Comparison of ENCODE assay signal across 1 cellular context in the genomic region with DNA sequence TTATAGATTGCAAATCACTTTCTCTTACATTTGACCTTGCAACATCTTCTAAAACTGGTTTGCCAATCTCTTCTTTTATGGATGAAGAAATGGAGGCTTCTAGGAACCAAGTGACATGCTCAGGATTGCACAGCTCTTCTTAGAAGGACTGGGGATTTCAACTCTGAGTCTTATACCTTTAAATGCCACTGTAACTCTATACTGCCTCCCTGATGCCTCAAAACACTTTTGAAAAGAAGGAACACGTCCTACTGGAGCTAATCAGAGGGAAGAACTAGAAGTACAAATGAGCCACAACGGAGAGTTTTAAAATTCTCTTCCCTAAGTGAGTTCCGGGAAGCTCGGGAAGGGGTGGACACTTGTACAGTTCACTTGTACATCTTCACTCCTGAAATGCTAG.
TF ChIP-seq lines count a peak whose summit lies in the region.

No MANE protein-coding gene starts in this region.

TF ChIP-seq in HepG2, 621 proteins besides CTCF, POLR2A, EP300 and RAD21 (continued from another document):
- TF ChIP-seq ZNF12 (CRISPR knock-in tag; IDR thresholded peaks at IDR 0.05) (no peak), CEBPB (IDR thresholded peaks at IDR 0.05; ENCODE audit: borderline replicate concordance, low read depth, low read length) (no peak), HCFC1 (IDR thresholded peaks at IDR 0.05; ENCODE audit: low read depth, low read length) (no peak)
- TF ChIP-seq, protein P1, sequence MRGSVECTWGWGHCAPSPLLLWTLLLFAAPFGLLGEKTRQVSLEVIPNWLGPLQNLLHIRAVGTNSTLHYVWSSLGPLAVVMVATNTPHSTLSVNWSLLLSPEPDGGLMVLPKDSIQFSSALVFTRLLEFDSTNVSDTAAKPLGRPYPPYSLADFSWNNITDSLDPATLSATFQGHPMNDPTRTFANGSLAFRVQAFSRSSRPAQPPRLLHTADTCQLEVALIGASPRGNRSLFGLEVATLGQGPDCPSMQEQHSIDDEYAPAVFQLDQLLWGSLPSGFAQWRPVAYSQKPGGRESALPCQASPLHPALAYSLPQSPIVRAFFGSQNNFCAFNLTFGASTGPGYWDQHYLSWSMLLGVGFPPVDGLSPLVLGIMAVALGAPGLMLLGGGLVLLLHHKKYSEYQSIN (CRISPR knock-in tag; IDR thresholded peaks at IDR 0.05; ENCODE audit: borderline replicate concordance) = no peak
- TF ChIP-seq, protein P2, sequence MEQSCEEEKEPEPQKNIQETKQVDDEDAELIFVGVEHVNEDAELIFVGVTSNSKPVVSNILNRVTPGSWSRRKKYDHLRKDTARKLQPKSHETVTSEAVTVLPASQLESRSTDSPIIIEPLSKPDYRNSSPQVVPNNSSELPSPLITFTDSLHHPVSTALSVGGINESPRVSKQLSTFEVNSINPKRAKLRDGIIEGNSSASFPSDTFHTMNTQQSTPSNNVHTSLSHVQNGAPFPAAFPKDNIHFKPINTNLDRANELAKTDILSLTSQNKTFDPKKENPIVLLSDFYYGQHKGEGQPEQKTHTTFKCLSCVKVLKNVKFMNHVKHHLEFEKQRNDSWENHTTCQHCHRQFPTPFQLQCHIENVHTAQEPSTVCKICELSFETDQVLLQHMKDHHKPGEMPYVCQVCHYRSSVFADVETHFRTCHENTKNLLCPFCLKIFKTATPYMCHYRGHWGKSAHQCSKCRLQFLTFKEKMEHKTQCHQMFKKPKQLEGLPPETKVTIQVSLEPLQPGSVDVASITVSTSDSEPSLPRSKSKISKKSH (CRISPR knock-in tag; IDR thresholded peaks at IDR 0.05; ENCODE audit: borderline replicate concordance) = no peak
- TF ChIP-seq, protein P3, sequence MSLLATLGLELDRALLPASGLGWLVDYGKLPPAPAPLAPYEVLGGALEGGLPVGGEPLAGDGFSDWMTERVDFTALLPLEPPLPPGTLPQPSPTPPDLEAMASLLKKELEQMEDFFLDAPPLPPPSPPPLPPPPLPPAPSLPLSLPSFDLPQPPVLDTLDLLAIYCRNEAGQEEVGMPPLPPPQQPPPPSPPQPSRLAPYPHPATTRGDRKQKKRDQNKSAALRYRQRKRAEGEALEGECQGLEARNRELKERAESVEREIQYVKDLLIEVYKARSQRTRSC (CRISPR knock-in tag; IDR thresholded peaks at IDR 0.05; ENCODE audit: low read depth) = no peak
- TF ChIP-seq, protein P4, sequence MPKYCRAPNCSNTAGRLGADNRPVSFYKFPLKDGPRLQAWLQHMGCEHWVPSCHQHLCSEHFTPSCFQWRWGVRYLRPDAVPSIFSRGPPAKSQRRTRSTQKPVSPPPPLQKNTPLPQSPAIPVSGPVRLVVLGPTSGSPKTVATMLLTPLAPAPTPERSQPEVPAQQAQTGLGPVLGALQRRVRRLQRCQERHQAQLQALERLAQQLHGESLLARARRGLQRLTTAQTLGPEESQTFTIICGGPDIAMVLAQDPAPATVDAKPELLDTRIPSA (CRISPR knock-in tag; IDR thresholded peaks at IDR 0.05; ENCODE audit: borderline replicate concordance) = no peak
- TF ChIP-seq, protein P5, sequence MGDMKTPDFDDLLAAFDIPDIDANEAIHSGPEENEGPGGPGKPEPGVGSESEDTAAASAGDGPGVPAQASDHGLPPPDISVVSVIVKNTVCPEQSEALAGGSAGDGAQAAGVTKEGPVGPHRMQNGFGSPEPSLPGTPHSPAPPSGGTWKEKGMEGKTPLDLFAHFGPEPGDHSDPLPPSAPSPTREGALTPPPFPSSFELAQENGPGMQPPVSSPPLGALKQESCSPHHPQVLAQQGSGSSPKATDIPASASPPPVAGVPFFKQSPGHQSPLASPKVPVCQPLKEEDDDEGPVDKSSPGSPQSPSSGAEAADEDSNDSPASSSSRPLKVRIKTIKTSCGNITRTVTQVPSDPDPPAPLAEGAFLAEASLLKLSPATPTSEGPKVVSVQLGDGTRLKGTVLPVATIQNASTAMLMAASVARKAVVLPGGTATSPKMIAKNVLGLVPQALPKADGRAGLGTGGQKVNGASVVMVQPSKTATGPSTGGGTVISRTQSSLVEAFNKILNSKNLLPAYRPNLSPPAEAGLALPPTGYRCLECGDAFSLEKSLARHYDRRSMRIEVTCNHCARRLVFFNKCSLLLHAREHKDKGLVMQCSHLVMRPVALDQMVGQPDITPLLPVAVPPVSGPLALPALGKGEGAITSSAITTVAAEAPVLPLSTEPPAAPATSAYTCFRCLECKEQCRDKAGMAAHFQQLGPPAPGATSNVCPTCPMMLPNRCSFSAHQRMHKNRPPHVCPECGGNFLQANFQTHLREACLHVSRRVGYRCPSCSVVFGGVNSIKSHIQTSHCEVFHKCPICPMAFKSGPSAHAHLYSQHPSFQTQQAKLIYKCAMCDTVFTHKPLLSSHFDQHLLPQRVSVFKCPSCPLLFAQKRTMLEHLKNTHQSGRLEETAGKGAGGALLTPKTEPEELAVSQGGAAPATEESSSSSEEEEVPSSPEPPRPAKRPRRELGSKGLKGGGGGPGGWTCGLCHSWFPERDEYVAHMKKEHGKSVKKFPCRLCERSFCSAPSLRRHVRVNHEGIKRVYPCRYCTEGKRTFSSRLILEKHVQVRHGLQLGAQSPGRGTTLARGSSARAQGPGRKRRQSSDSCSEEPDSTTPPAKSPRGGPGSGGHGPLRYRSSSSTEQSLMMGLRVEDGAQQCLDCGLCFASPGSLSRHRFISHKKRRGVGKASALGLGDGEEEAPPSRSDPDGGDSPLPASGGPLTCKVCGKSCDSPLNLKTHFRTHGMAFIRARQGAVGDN (CRISPR knock-in tag; IDR thresholded peaks at IDR 0.05) = no peak
- TF ChIP-seq, protein P6, sequence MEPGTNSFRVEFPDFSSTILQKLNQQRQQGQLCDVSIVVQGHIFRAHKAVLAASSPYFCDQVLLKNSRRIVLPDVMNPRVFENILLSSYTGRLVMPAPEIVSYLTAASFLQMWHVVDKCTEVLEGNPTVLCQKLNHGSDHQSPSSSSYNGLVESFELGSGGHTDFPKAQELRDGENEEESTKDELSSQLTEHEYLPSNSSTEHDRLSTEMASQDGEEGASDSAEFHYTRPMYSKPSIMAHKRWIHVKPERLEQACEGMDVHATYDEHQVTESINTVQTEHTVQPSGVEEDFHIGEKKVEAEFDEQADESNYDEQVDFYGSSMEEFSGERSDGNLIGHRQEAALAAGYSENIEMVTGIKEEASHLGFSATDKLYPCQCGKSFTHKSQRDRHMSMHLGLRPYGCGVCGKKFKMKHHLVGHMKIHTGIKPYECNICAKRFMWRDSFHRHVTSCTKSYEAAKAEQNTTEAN (CRISPR knock-in tag; conservative IDR thresholded peaks at IDR 0.05) = no peak
TF ChIP-seq in HepG2: peak in this region for 0.
